In the genomic region with DNA sequence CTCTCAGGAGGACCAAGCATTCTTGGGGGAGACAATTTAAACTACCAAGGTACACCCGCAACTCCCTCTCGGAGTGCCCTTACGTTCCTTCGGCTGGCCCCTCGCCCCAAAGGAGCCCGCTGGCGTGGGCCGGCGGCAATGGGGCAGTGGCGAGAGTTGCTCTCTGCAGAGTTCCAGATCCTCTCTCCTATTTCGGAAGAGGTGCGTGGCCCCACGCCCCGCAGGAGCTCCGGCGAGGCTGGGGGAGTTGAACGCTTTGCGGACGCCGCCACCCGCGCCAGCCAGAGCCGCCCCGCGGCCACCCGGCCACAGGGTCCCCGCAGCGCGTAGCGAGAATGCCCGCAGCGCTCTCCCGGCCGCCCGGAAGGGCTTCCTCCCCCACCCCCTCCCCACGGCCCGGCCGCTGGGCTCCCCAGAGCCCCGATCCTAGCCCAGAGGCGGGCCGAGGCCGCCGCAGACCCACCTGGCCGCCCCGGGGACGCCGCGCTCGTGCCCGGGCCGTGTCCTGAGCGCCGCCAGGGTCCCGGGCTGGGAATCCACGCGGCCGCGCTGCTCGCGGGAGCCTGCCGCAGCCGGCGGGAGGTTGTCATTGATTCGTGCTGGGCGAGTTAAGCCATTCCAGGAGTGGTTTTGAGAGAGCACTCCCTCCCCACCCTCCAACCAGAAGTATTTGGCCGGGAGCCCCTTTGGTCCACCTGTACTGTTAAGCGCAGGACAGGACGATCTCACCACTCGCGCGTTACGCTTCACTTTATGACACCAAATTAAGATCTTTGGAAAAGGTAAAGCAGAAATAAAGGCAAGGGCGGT, we compare ENCODE assay signal across 9 cellular contexts.
DNase-seq lines count a peak whose midpoint lies in the region; ATAC-seq, FAIRE-seq and TF ChIP-seq lines count a peak whose summit lies in the region.
"Had no signal": no experiment of that assay in that cellular context is flagged by ENCODE, and none has a peak within 500 bp of the region (broad histone marks: within the 10 kb centered on the region; RNA-seq: fewer than 3 reads in every experiment).

No MANE protein-coding gene starts in this region.

- peak overlapping the region in 3 of 4 donors; percentile 38 to 67 (median 50) for H3K27ac ChIP-seq in gastroesophageal sphincter
- H3K27ac ChIP-seq in pancreas = peak overlapping the region in 2 of 4 donors; percentile 44 to 58

- H3K4me3 ChIP-seq in gastroesophageal sphincter (peak overlapping the region; percentile 38 to 71), pancreas (peak overlapping the region; percentile 33 to 61 (median 42))

- TF ChIP-seq CTCF in gastroesophageal sphincter (IDR thresholded peaks at IDR 0.05) = peak in 2 of 4 experiments; percentile 9
- TF ChIP-seq CTCF in pancreas (IDR thresholded peaks at IDR 0.05) = no peak
- TF ChIP-seq CTCF in GM10248 (IDR thresholded peaks at IDR 0.05; ENCODE audit: control extremely low read depth, extremely low read depth, low read depth, missing control alignments) = no peak

- H3K36me3 ChIP-seq in gastroesophageal sphincter (no peaks in the 10 kb centered on the region), pancreas (no peaks in the 10 kb centered on the region)

- intact Hi-C loops in pancreas (cut with DNase I) = no loop called here

- 0 to 22% methylated on average over 3 to 10 of the region's 73 CpGs for WGBS in gastroesophageal sphincter (ENCODE audit: low coverage in 1 of 2), 2 donors
- WGBS in pancreas, 2 donors = 8 to 9% methylated on average over 63 to 73 of the region's 73 CpGs

- FAIRE-seq in pancreas (lab: Jason Lieb, UNC) = no peak

- peak; percentile 23 for ATAC-seq in gastroesophageal sphincter
- ATAC-seq in pancreas = peak; percentile 11 to 45 (median 24)
- ATAC-seq in GM19452 (IDR thresholded peaks at IDR 0.05; ENCODE audit: unreplicated experiment) = no peak

- CTCF ChIA-PET in GM10248 (lab: Yijun Ruan, JAX) = no interaction called here

- no peak for TF ChIP-seq EP300 in gastroesophageal sphincter (IDR thresholded peaks at IDR 0.05)

- POLR2A ChIA-PET in GM10248 (lab: Yijun Ruan, JAX) = no interaction called here

- peak; percentile 31 for DNase-seq in DMS53 treated with DMSO at 0.1 percent for 48 hours (lab: John Stamatoyannopoulos, UW; ENCODE audit: unreplicated experiment)
- peak; percentile 38 for DNase-seq in RPMI8226
- DNase-seq in pancreas = peak in 5 of 6 donors; percentile 21 to 70 (median 38)
- DNase-seq in NCI-H1694 (lab: John Stamatoyannopoulos, UW) = no peak
- no peak for DNase-seq in GM10248 (ENCODE audit: extremely low spot score)
- DNase-seq in ureter (ENCODE audit: low spot score) = no peak
- DNase-seq: SW 1271 had no signal

- H3K4me1 ChIP-seq in gastroesophageal sphincter (peaks cover 0 to 61% (median 29%) of the 10 kb centered on the region in 3 donors), pancreas (peaks cover 6 to 7% (median 7%) of the 10 kb centered on the region in 3 donors)

- no peak for TF ChIP-seq POLR2A in gastroesophageal sphincter (IDR thresholded peaks at IDR 0.05)

- H3K27me3 ChIP-seq in gastroesophageal sphincter (peaks cover 19% of the 10 kb centered on the region), pancreas (no peaks in the 10 kb centered on the region)

- H3K9me3 ChIP-seq in gastroesophageal sphincter (no peaks in the 10 kb centered on the region), pancreas (no peaks in the 10 kb centered on the region)

Comparison
In these comparisons a context has a peak if more than half of its experiments do, and no peak if none do; other contexts are left out.
1. DNase-seq: peak in DMS53 treated with DMSO at 0.1 percent for 48 hours (single experiment), RPMI8226 (single experiment) and pancreas (5 of 6); none in NCI-H1694 (single experiment), GM10248 (single experiment) and ureter (single experiment).